17 cellular contexts compared by ENCODE assay signal in genomic region chr20:53352727-53353440, GRCh38.
A peak's percentile ranks its signal among the peaks of the same experiment; 100 is the strongest.
DNase-seq lines count a peak whose midpoint lies in the region; ATAC-seq lines count a peak whose summit lies in the region.
"Had no signal": no experiment of that assay in that cellular context is flagged by ENCODE, and none has a peak within 500 bp of the region (broad histone marks: within the 10 kb centered on the region; RNA-seq: fewer than 3 reads in every experiment).

No MANE protein-coding gene starts in this region.

- H3K9me3 ChIP-seq in mesenchymal stem cell (ENCODE audit: control insufficient read depth, low read length) = peaks cover 29% of the 10 kb centered on the region

- no peaks in the 10 kb centered on the region for H3K4me1 Mint-ChIP-seq in stimulated activated effector memory CD8-positive, alpha-beta T cell treated with anti-CD3 and anti-CD28 coated beads, Interleukin-12 subunit alpha, Interleukin-12 subunit beta, amount 100 ng/mL, for 72 hours
- H3K4me1 Mint-ChIP-seq: GM23338, IgD-negative memory B cell had no signal

- no peaks in the 10 kb centered on the region for H3K79me1 ChIP-seq in mesenchymal stem cell (replicated peaks; ENCODE audit: low read length, poor library complexity, severe bottlenecking)

- H3K36me3 ChIP-seq in mesenchymal stem cell (ENCODE audit: control insufficient read depth in 1 of 2, insufficient read depth in 2 of 2, low read depth in 1 of 2, low read length in 2 of 2) = peaks cover 0 to 14% of the 10 kb centered on the region in 2 experiments

- peaks cover 8% of the 10 kb centered on the region for H3K9me3 Mint-ChIP-seq in stimulated activated effector memory CD8-positive, alpha-beta T cell treated with anti-CD3 and anti-CD28 coated beads, Interleukin-12 subunit alpha, Interleukin-12 subunit beta, amount 100 ng/mL, for 72 hours

- DNase-seq in EH (ENCODE audit: low read depth) (peak; percentile 12), M059J (ENCODE audit: low read depth) (peak; percentile 73), mesenchymal stem cell (peak; percentile 13), NCI-H2107 (lab: John Stamatoyannopoulos, UW) (no peak), substantia nigra (lab: John Stamatoyannopoulos, UW) (no peak), NCI-H82 treated with DMSO at 0.1 percent for 48 hours (lab: John Stamatoyannopoulos, UW; ENCODE audit: unreplicated experiment) (no peak)
- no peak for DNase-seq in stimulated activated effector memory CD8-positive, alpha-beta T cell treated with anti-CD3 and anti-CD28 coated beads, Interleukin-12 subunit alpha, Interleukin-12 subunit beta, amount 100 ng/mL, for 72 hours (ENCODE audit: low spot score in 2 of 2)
- DNase-seq: ACHN; AML-193; Caco-2; CD4-positive, alpha-beta T cell; GDM1; HCEC 1CT had no signal

- H3K9ac ChIP-seq in mesenchymal stem cell (ENCODE audit: low read length) = no peak overlapping the region

- no peak overlapping the region for H2BK5ac ChIP-seq in mesenchymal stem cell (ENCODE audit: low read depth, low read length, poor library complexity, severe bottlenecking)

- no peak overlapping the region for H3K4ac ChIP-seq in mesenchymal stem cell (ENCODE audit: low read depth in 1 of 2, low read length in 2 of 2)

- H2AK5ac ChIP-seq in mesenchymal stem cell (ENCODE audit: low read length, severe bottlenecking) = no peak overlapping the region

- H3K4me3 Mint-ChIP-seq in stimulated activated effector memory CD8-positive, alpha-beta T cell treated with anti-CD3 and anti-CD28 coated beads, Interleukin-12 subunit alpha, Interleukin-12 subunit beta, amount 100 ng/mL, for 72 hours = no peak overlapping the region
- H3K4me3 Mint-ChIP-seq: CD4-positive, alpha-beta T cell; GM23338; IgD-negative memory B cell had no signal

- no peak overlapping the region for H2BK15ac ChIP-seq in mesenchymal stem cell (ENCODE audit: low read depth, poor library complexity, severe bottlenecking)

- no peak overlapping the region for H3K18ac ChIP-seq in mesenchymal stem cell (ENCODE audit: low read depth in 1 of 2, low read length in 2 of 2)

- ATAC-seq in stimulated activated effector memory CD8-positive, alpha-beta T cell treated with anti-CD3 and anti-CD28 coated beads, Interleukin-12 subunit alpha, Interleukin-12 subunit beta, amount 100 ng/mL, for 72 hours = no peak
- ATAC-seq: GM23338 had no signal

- H3K4me3 ChIP-seq in mesenchymal stem cell (ENCODE audit: insufficient read depth in 1 of 2, low read depth in 1 of 2, low read length in 2 of 2) = no peak overlapping the region
- H3K4me3 ChIP-seq: GM23338 had no signal

- WGBS in mesenchymal stem cell = 72% methylated on average over 4 of the region's 6 CpGs

- H3K4me1 ChIP-seq in mesenchymal stem cell (ENCODE audit: control insufficient read depth, insufficient read depth, low read depth, low read length) = no peaks in the 10 kb centered on the region
- H3K4me1 ChIP-seq: Caco-2 had no signal

- no peaks in the 10 kb centered on the region for H3K27me3 ChIP-seq in mesenchymal stem cell (ENCODE audit: control insufficient read depth in 1 of 2, insufficient read depth in 1 of 2, low read length in 2 of 2)

- H2BK12ac ChIP-seq in mesenchymal stem cell (ENCODE audit: low read length in 2 of 2) = no peak overlapping the region

- no peak overlapping the region for H4K91ac ChIP-seq in mesenchymal stem cell (ENCODE audit: low read length)

- no peak overlapping the region for H3K14ac ChIP-seq in mesenchymal stem cell (ENCODE audit: low read length in 2 of 2)

- H4K8ac ChIP-seq in mesenchymal stem cell (ENCODE audit: low read length) = no peak overlapping the region

- no peaks in the 10 kb centered on the region for H3K36me3 Mint-ChIP-seq in stimulated activated effector memory CD8-positive, alpha-beta T cell treated with anti-CD3 and anti-CD28 coated beads, Interleukin-12 subunit alpha, Interleukin-12 subunit beta, amount 100 ng/mL, for 72 hours

- no peak overlapping the region for H3K27ac ChIP-seq in mesenchymal stem cell (ENCODE audit: low read length, poor library complexity, severe bottlenecking)
- no peak overlapping the region for H3K27ac ChIP-seq in substantia nigra (ENCODE audit: low read depth, low read length, poor library complexity, severe bottlenecking)
- H3K27ac ChIP-seq: C4-2B, HL-60 had no signal

- H2AFZ ChIP-seq in mesenchymal stem cell (ENCODE audit: low read depth, low read length) = no peak overlapping the region
- H2AFZ ChIP-seq: GM23338 had no signal

- no peak overlapping the region for H3K4me2 ChIP-seq in mesenchymal stem cell (ENCODE audit: low read length, poor library complexity, severe bottlenecking)
- H3K4me2 ChIP-seq: GM23338 had no signal

- H3K23ac ChIP-seq in mesenchymal stem cell (ENCODE audit: low read length in 2 of 2) = no peak overlapping the region

- no peak overlapping the region for H3K27ac Mint-ChIP-seq in stimulated activated effector memory CD8-positive, alpha-beta T cell treated with anti-CD3 and anti-CD28 coated beads, Interleukin-12 subunit alpha, Interleukin-12 subunit beta, amount 100 ng/mL, for 72 hours
- H3K27ac Mint-ChIP-seq: CD4-positive, alpha-beta T cell; GM23338; IgD-negative memory B cell had no signal

- no peak overlapping the region for H2BK120ac ChIP-seq in mesenchymal stem cell (ENCODE audit: low read depth, low read length)

Comparison
In these comparisons a context has a peak if more than half of its experiments do, and no peak if none do; other contexts are left out.
1. DNase-seq: peak in EH (single experiment), M059J (single experiment) and mesenchymal stem cell (single experiment); none in NCI-H2107 (single experiment), substantia nigra (0 of 49), NCI-H82 treated with DMSO at 0.1 percent for 48 hours (single experiment) and stimulated activated effector memory CD8-positive, alpha-beta T cell treated with anti-CD3 and anti-CD28 coated beads, Interleukin-12 subunit alpha, Interleukin-12 subunit beta, amount 100 ng/mL, for 72 hours (0 of 2).